Comparison of ENCODE assay signal across 23 cellular contexts in genomic region chr7:24502135-24502488, GRCh38.
"Had no signal": no experiment of that assay in that cellular context is flagged by ENCODE, and none has a peak within 500 bp of the region (broad histone marks: within the 10 kb centered on the region; RNA-seq: fewer than 3 reads in every experiment).

No MANE protein-coding gene starts in this region.

- H3K27ac ChIP-seq: left ventricle myocardium inferior, ovary, right atrium auricular region, right lobe of liver, uterus had no signal

- H3K27me3 Mint-ChIP-seq: progenitor cell of endocrine pancreas; stimulated activated naive CD8-positive, alpha-beta T cell treated with anti-CD3 and anti-CD28 coated beads, Interleukin-15, amount 100 ng/mL, for 72 hours; type B pancreatic cell had no signal

- H3K9me3 Mint-ChIP-seq: naive thymus-derived CD4-positive, alpha-beta T cell; natural killer cell treated with Interleukin-12 subunit alpha and Interleukin-12 subunit beta and Interleukin-15 and Interleukin-18, amount 100 ng/mL, for 72 hours; stimulated activated memory B cell treated with anti-CD40 and anti-IgM and Interleukin-4, amounts not matched to agents 10 μg/mL and 1 μg/mL and 100 μg/mL, for 72 hours; stimulated activated naive CD8-positive, alpha-beta T cell treated with anti-CD3 and anti-CD28 coated beads, Interleukin-15, amount 100 ng/mL, for 72 hours; type B pancreatic cell had no signal

- H3K4me3 Mint-ChIP-seq: mesothelial cell of epicardium; naive thymus-derived CD4-positive, alpha-beta T cell; natural killer cell treated with Interleukin-12 subunit alpha and Interleukin-12 subunit beta and Interleukin-15 and Interleukin-18, amount 100 ng/mL, for 72 hours; stimulated activated memory B cell treated with anti-CD40 and anti-IgM and Interleukin-4, amounts not matched to agents 10 μg/mL and 1 μg/mL and 100 μg/mL, for 72 hours; stimulated activated naive CD8-positive, alpha-beta T cell treated with anti-CD3 and anti-CD28 coated beads, Interleukin-15, amount 100 ng/mL, for 72 hours; type B pancreatic cell had no signal

- H3K36me3 ChIP-seq: left ventricle myocardium inferior, ovary, right atrium auricular region, right lobe of liver, tibial nerve, uterus had no signal

- H3K4me1 ChIP-seq: left ventricle myocardium inferior, right atrium auricular region, right lobe of liver, uterus had no signal

- H3K27me3 ChIP-seq: ovary, right atrium auricular region, right lobe of liver, tibial nerve, uterus had no signal

- H3K4me3 ChIP-seq: left ventricle myocardium inferior, lung, ovary, right atrium auricular region, right lobe of liver, tibial nerve, uterus had no signal

- H3K27ac Mint-ChIP-seq: mesothelial cell of epicardium; naive thymus-derived CD4-positive, alpha-beta T cell; natural killer cell treated with Interleukin-12 subunit alpha and Interleukin-12 subunit beta and Interleukin-15 and Interleukin-18, amount 100 ng/mL, for 72 hours; progenitor cell of endocrine pancreas; stimulated activated memory B cell treated with anti-CD40 and anti-IgM and Interleukin-4, amounts not matched to agents 10 μg/mL and 1 μg/mL and 100 μg/mL, for 72 hours; stimulated activated naive CD8-positive, alpha-beta T cell treated with anti-CD3 and anti-CD28 coated beads, Interleukin-15, amount 100 ng/mL, for 72 hours; type B pancreatic cell had no signal

- H3K9me3 ChIP-seq: left ventricle myocardium inferior, ovary, right atrium auricular region, right lobe of liver, tibial nerve, uterus had no signal

- FAIRE-seq: small intestine had no signal

- H3K4me1 Mint-ChIP-seq: mesothelial cell of epicardium; naive thymus-derived CD4-positive, alpha-beta T cell; stimulated activated memory B cell treated with anti-CD40 and anti-IgM and Interleukin-4, amounts not matched to agents 10 μg/mL and 1 μg/mL and 100 μg/mL, for 72 hours; stimulated activated naive CD8-positive, alpha-beta T cell treated with anti-CD3 and anti-CD28 coated beads, Interleukin-15, amount 100 ng/mL, for 72 hours had no signal

- DNase-seq: islet precursor cell; left ventricle myocardium inferior; mesendoderm; naive thymus-derived CD4-positive, alpha-beta T cell; ovary; right lobe of liver; small intestine; stimulated activated CD4-positive, alpha-beta T cell treated with anti-CD3 and anti-CD28 coated beads, Interleukin-1b, Interleukin-23, amount 100 ng/mL, for 48 hours; stimulated activated CD4-positive, alpha-beta T cell treated with anti-CD3 and anti-CD28 coated beads, Interleukin-2, amount 100 ng/mL, for 48 hours; stimulated activated CD4-positive, alpha-beta T cell treated with anti-CD3 and anti-CD28 coated beads, Interleukin-4, amount 100 ng/mL, for 4 hours; stimulated activated CD8-positive, alpha-beta memory T cell treated with anti-CD3 and anti-CD28 coated beads, Interleukin-4, amount 100 ng/mL, for 48 hours; stimulated activated naive CD4-positive, alpha-beta T cell treated with Interleukin-2 at 50 U/mL for 16 hours; stimulated activated naive CD8-positive, alpha-beta T cell treated with anti-CD3 and anti-CD28 coated beads, Interleukin-15, amount 100 ng/mL, for 72 hours; substantia nigra; uterus had no signal

- H3K36me3 Mint-ChIP-seq: mesothelial cell of epicardium; naive thymus-derived CD4-positive, alpha-beta T cell; natural killer cell treated with Interleukin-12 subunit alpha and Interleukin-12 subunit beta and Interleukin-15 and Interleukin-18, amount 100 ng/mL, for 72 hours; stimulated activated memory B cell treated with anti-CD40 and anti-IgM and Interleukin-4, amounts not matched to agents 10 μg/mL and 1 μg/mL and 100 μg/mL, for 72 hours; type B pancreatic cell had no signal
